In genomic region chr16:30874244-30874820, GRCh38 we compare ENCODE assay signal across 8 cellular contexts. TPM values are rescaled to one million over a fixed set of nuclear protein-coding genes. Genes with fewer than 3 reads are reported as not detected.
DNase-seq lines count a peak whose midpoint lies in the region; ATAC-seq and TF ChIP-seq lines count a peak whose summit lies in the region.

No MANE protein-coding gene starts in this region.

- H3K36me3 ChIP-seq in lung (ENCODE audit: control insufficient read depth in 2 of 2, insufficient read depth in 2 of 2, low read length in 2 of 2) (peaks cover 0 to 2% of the 10 kb centered on the region in 2 donors), urinary bladder (ENCODE audit: insufficient read depth) (no peaks in the 10 kb centered on the region)

- TF ChIP-seq CTCF in astrocyte of the spinal cord (IDR thresholded peaks at IDR 0.05; ENCODE audit: low read depth, low read length) (no peak), lung (IDR thresholded peaks at IDR 0.05; ENCODE audit: control extremely low read depth, extremely low read depth) (no peak)

- peak; percentile 7 for DNase-seq in activated naive CD4-positive, alpha-beta T cell treated with Interleukin-2 at 50 U/mL for 16 hours
- no peak for DNase-seq in activated naive CD4-positive, alpha-beta T cell treated with anti-CD3 and anti-CD28 coated beads, Interleukin-2, amount 50 U/mL, for 16 hours
- DNase-seq in astrocyte of the spinal cord (ENCODE audit: low read depth, low spot score) (no peak), lung (ENCODE audit: low spot score) (no peak)

- H3K4me3 ChIP-seq in astrocyte of the spinal cord (ENCODE audit: low read depth, low read length) (peak overlapping the region; percentile 89), lung (peak overlapping the region; percentile 94), urinary bladder (ENCODE audit: low read depth, low read length) (peak overlapping the region; percentile 73)

- in situ Hi-C loops in astrocyte of the spinal cord (cut with HindIII; ENCODE audit: low sequenced_read_pairs), result no loop called here

- ATAC-seq in lung (ENCODE audit: insufficient read depth, low FRiP score) (no peak), HG03457 (IDR thresholded peaks at IDR 0.05; ENCODE audit: unreplicated experiment) (no peak), esophagus mucosa (no peak), HG03354 (IDR thresholded peaks at IDR 0.05; ENCODE audit: poor library complexity, severe bottlenecking, unreplicated experiment) (no peak)

- H3K4me1 ChIP-seq in lung (ENCODE audit: control insufficient read depth in 2 of 2, insufficient read depth in 2 of 2, low read length in 2 of 2) (peaks cover 0 to 12% of the 10 kb centered on the region in 2 donors), urinary bladder (ENCODE audit: insufficient read depth) (no peaks in the 10 kb centered on the region)

- peak overlapping the region; percentile 98 for H3K27ac ChIP-seq in lung (ENCODE audit: low read depth in 1 of 2, low read length in 1 of 2)
- H3K27ac ChIP-seq in urinary bladder (ENCODE audit: low read depth), result peak overlapping the region; percentile 80

- 23 to 31% methylated on average over 23 of the region's 23 CpGs for WGBS in lung, 2 donors
- WGBS in urinary bladder, result 19% methylated on average over 23 of the region's 23 CpGs

- no peaks in the 10 kb centered on the region for H3K27me3 ChIP-seq in lung (ENCODE audit: control insufficient read depth, insufficient read depth)

- no peaks in the 10 kb centered on the region for H3K9me3 ChIP-seq in lung (ENCODE audit: control insufficient read depth in 2 of 2, insufficient read depth in 1 of 2, low read length in 1 of 2)

RNA-seq across cellular contexts. Expression of gene BCL7C, which starts 19.5 kb away (rescaled TPM):
- total RNA-seq in lung (10 to 100 TPM; 25.7 to 30.9 TPM), urinary bladder (31.7 TPM), esophagus mucosa (30.5 TPM)
- polyA plus RNA-seq in lung (10 to 100 TPM; 18.2 to 51.8 TPM), urinary bladder (33.2 TPM)

RNA-seq across cellular contexts. Expression of gene CTF1, which starts 22.1 kb away (rescaled TPM):
- total RNA-seq in lung, result 1 to 10 TPM; 4.7 to 9.8 TPM
- polyA plus RNA-seq in lung, result 1 to 10 TPM; 3.3 to 5.6 TPM
- total RNA-seq in urinary bladder, result 2.1 TPM
- polyA plus RNA-seq in urinary bladder, result 16.8 TPM
- 2.3 TPM for total RNA-seq in esophagus mucosa

RNA-seq across cellular contexts. Expression of gene FBXL19, which starts 49.0 kb away (rescaled TPM):
- total RNA-seq in lung, result 10 to 100 TPM; 10.6 to 17.3 TPM
- 10 to 100 TPM; 10.3 to 15.8 TPM for polyA plus RNA-seq in lung
- 9.6 TPM for total RNA-seq in urinary bladder
- 15.2 TPM for polyA plus RNA-seq in urinary bladder
- total RNA-seq in esophagus mucosa, result 19.2 TPM
